In the genomic region with DNA sequence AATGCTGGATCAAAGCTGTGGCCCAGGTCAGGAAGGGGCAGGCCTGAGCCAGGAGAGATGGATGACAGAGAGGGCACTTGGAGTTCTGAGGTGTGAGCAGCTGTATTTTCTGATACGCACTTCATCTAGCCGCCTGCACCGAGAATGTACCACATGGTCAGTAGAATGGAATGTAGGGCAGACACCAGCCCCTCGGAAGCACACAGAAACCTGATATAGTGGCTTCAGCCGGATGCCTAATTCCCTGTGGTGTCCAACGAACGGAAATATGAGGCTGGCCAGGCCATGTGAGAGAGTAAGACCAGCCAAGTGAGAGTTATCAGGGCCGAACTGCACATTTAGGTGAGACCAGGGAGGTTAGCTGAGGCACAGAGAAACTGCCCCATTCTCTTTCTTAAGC, we compare ENCODE assay signal across 13 cellular contexts. TPM values are rescaled to one million over a fixed set of nuclear protein-coding genes. Genes with fewer than 3 reads are reported as not detected.
DNase-seq lines count a peak whose midpoint lies in the region; ATAC-seq and TF ChIP-seq lines count a peak whose summit lies in the region.
"Had no signal": no experiment of that assay in that cellular context is flagged by ENCODE, and none has a peak within 500 bp of the region (broad histone marks: within the 10 kb centered on the region; RNA-seq: fewer than 3 reads in every experiment).

No MANE protein-coding gene starts in this region.

- no peaks in the 10 kb centered on the region for H3K27me3 Mint-ChIP-seq in neural progenitor cell (ENCODE audit: insufficient read depth, low read depth)
- H3K27me3 Mint-ChIP-seq in T-helper 17 cell, result no peaks in the 10 kb centered on the region
- H3K27me3 Mint-ChIP-seq: activated CD4-positive, alpha-beta memory T cell treated with anti-CD3 and anti-CD28 coated beads for 36 hours; activated naive CD8-positive, alpha-beta T cell treated with anti-CD3 and anti-CD28 coated beads for 36 hours had no signal

- intact Hi-C loops in prostate gland (cut with DNase I), result no loop called here

- no peak overlapping the region for H3K27ac ChIP-seq in neural progenitor cell
- H3K27ac ChIP-seq in prostate gland, result no peak overlapping the region
- H3K27ac ChIP-seq: SK-N-MC had no signal

- H3K4me3 ChIP-seq in neural progenitor cell (no peak overlapping the region), prostate gland (no peak overlapping the region)
- H3K4me3 ChIP-seq: SK-N-MC had no signal

- no peak overlapping the region for H3K4me3 Mint-ChIP-seq in neural progenitor cell
- H3K4me3 Mint-ChIP-seq in T-helper 17 cell, result no peak overlapping the region
- H3K4me3 Mint-ChIP-seq: activated CD4-positive, alpha-beta memory T cell treated with anti-CD3 and anti-CD28 coated beads for 36 hours; activated naive CD8-positive, alpha-beta T cell treated with anti-CD3 and anti-CD28 coated beads for 36 hours had no signal

- H3K4me1 Mint-ChIP-seq in neural progenitor cell (peaks cover 9% of the 10 kb centered on the region), T-helper 17 cell (no peaks in the 10 kb centered on the region)
- H3K4me1 Mint-ChIP-seq: activated naive CD8-positive, alpha-beta T cell treated with anti-CD3 and anti-CD28 coated beads for 36 hours had no signal

- WGBS in prostate gland, result 48% methylated on average over 8 of the region's 8 CpGs

- H4K20me1 ChIP-seq in neural progenitor cell (ENCODE audit: low read depth), result no peaks in the 10 kb centered on the region

- no peak overlapping the region for H3K4me2 ChIP-seq in neural progenitor cell

- H3K9me3 ChIP-seq in neural progenitor cell (ENCODE audit: low read depth) (no peaks in the 10 kb centered on the region), prostate gland (no peaks in the 10 kb centered on the region), T-helper 17 cell (ENCODE audit: control insufficient read depth, low read length, poor library complexity, severe bottlenecking) (no peaks in the 10 kb centered on the region)

- no peaks in the 10 kb centered on the region for H3K79me2 ChIP-seq in neural progenitor cell (ENCODE audit: low read depth)

- no peaks in the 10 kb centered on the region for H3K9me3 Mint-ChIP-seq in neural progenitor cell
- H3K9me3 Mint-ChIP-seq: activated CD4-positive, alpha-beta memory T cell treated with anti-CD3 and anti-CD28 coated beads for 36 hours; activated naive CD8-positive, alpha-beta T cell treated with anti-CD3 and anti-CD28 coated beads for 36 hours had no signal

- ATAC-seq in HG02981 (IDR thresholded peaks at IDR 0.05; ENCODE audit: unreplicated experiment) (no peak), HG03378 (IDR thresholded peaks at IDR 0.05; ENCODE audit: unreplicated experiment) (no peak), T-helper 17 cell (no peak)
- ATAC-seq: left lobe of liver had no signal

- no peaks in the 10 kb centered on the region for H3K36me3 ChIP-seq in neural progenitor cell
- no peaks in the 10 kb centered on the region for H3K36me3 ChIP-seq in prostate gland

- no peaks in the 10 kb centered on the region for H3K4me1 ChIP-seq in neural progenitor cell
- no peaks in the 10 kb centered on the region for H3K4me1 ChIP-seq in prostate gland (replicated peaks)

- H2AFZ ChIP-seq in neural progenitor cell (replicated peaks), result no peak overlapping the region

- H3K36me3 Mint-ChIP-seq in neural progenitor cell (no peaks in the 10 kb centered on the region), T-helper 17 cell (ENCODE audit: low read depth) (peaks cover 7% of the 10 kb centered on the region)
- H3K36me3 Mint-ChIP-seq: activated CD4-positive, alpha-beta memory T cell treated with anti-CD3 and anti-CD28 coated beads for 36 hours; activated naive CD8-positive, alpha-beta T cell treated with anti-CD3 and anti-CD28 coated beads for 36 hours had no signal

- TF ChIP-seq CTCF in neural progenitor cell (IDR thresholded peaks at IDR 0.05) (no peak), prostate gland (IDR thresholded peaks at IDR 0.05) (no peak)

- H3K27ac Mint-ChIP-seq in neural progenitor cell, result no peak overlapping the region
- no peak overlapping the region for H3K27ac Mint-ChIP-seq in T-helper 17 cell
- H3K27ac Mint-ChIP-seq: activated CD4-positive, alpha-beta memory T cell treated with anti-CD3 and anti-CD28 coated beads for 36 hours; activated naive CD8-positive, alpha-beta T cell treated with anti-CD3 and anti-CD28 coated beads for 36 hours had no signal

- no peaks in the 10 kb centered on the region for H3F3A ChIP-seq in neural progenitor cell (ENCODE audit: low read depth)

- peak; percentile 70 for DNase-seq in AG08395 (ENCODE audit: low spot score)
- peak; percentile 99 for DNase-seq in LHCN-M2 (ENCODE audit: low read depth)
- peak; percentile 77 for DNase-seq in fibroblast of peridontal ligament (ENCODE audit: extremely low read depth)
- peak; percentile 21 for DNase-seq in neural progenitor cell (ENCODE audit: low spot score)
- no peak for DNase-seq in prostate gland (ENCODE audit: low spot score)
- no peak for DNase-seq in T-helper 17 cell
- DNase-seq: activated CD4-positive, alpha-beta memory T cell treated with anti-CD3 and anti-CD28 coated beads for 36 hours; activated naive CD8-positive, alpha-beta T cell treated with anti-CD3 and anti-CD28 coated beads for 36 hours; NCI-H2171 treated with DMSO at 0.1 percent for 48 hours had no signal

- no peak for TF ChIP-seq POLR2A in prostate gland (IDR thresholded peaks at IDR 0.05)

- no peaks in the 10 kb centered on the region for H3K27me3 ChIP-seq in neural progenitor cell
- no peaks in the 10 kb centered on the region for H3K27me3 ChIP-seq in prostate gland (replicated peaks; ENCODE audit: insufficient read depth)

- H3K9ac ChIP-seq in neural progenitor cell, result no peak overlapping the region

RNA-seq across cellular contexts. Expression of a gene that starts 46.7 kb away (rescaled TPM):
- total RNA-seq in LHCN-M2 (2014; rRNA removed) (5.4 and 6.7 TPM in 2 replicates), neural progenitor cell (ENCODE audit: low replicate concordance) (0.47 and 0.71 TPM in 2 replicates), prostate gland (1 to 10 TPM; 3.5 to 5.2 TPM), T-helper 17 cell (under 1 TPM in 1 of 2 donors, not detected in 1; 0.05 TPM)
- polyA plus RNA-seq in LHCN-M2 (2012), result 4.6 TPM
- total RNA-seq: activated naive CD8-positive, alpha-beta T cell treated with anti-CD3 and anti-CD28 coated beads for 36 hours had no signal

RNA-seq across cellular contexts. Expression of a gene that starts 53.3 kb away (rescaled TPM):
- 5.1 and 6.4 TPM in 2 replicates for total RNA-seq in LHCN-M2 (2014; rRNA removed)
- 3.7 TPM for polyA plus RNA-seq in LHCN-M2 (2012)
- total RNA-seq in neural progenitor cell (ENCODE audit: low replicate concordance), result 11.6 and 14.6 TPM in 2 replicates
- 1 to 10 TPM; 2.3 to 5.9 TPM for total RNA-seq in prostate gland
- 1 to 10 TPM; 5.1 to 5.8 TPM for total RNA-seq in T-helper 17 cell

Comparison
In these comparisons a context has a peak if more than half of its experiments do, and no peak if none do; other contexts are left out.
1. DNase-seq: peak in AG08395 (single experiment), LHCN-M2 (single experiment), fibroblast of peridontal ligament (single experiment) and neural progenitor cell (single experiment); none in prostate gland (single experiment) and T-helper 17 cell (0 of 3).